Comparison of ENCODE assay signal across 10 cellular contexts in the genomic region with DNA sequence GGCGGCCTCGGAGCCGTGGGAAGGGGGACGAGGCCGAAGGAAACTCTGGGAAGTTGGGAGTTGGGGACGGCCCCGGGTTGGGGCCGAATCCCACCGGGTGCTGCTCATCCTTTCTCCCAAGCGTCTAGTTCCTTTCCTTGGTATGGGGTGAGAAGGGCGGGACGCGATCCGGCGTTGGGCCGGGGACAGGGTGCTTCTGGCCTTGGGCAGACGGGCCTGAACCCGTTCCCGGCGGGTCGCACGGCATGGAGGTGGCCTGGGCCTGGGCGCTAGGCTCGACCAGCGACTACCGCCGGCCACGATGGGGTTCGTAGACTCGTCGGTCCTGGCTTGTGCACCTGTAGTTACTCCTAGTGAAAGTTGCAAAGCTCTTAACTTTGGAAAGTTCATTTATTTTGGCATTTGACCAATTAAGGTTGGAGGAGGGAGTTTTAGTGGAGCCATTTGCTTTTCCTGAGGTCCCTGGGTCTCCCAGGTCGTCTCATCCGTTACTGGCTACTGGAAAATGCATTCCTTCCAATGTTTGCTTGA. TPM values are rescaled to one million over a fixed set of nuclear protein-coding genes. Genes with fewer than 3 reads are reported as not detected.
DNase-seq lines count a peak whose midpoint lies in the region; ATAC-seq and TF ChIP-seq lines count a peak whose summit lies in the region.
"Had no signal": no experiment of that assay in that cellular context is flagged by ENCODE, and none has a peak within 500 bp of the region (broad histone marks: within the 10 kb centered on the region; RNA-seq: fewer than 3 reads in every experiment).

No MANE protein-coding gene starts in this region.

- H3K27me3 ChIP-seq in adrenal gland: no peaks in the 10 kb centered on the region
- peaks cover 11 to 26% (median 20%) of the 10 kb centered on the region in 3 donors for H3K27me3 ChIP-seq in skeletal muscle tissue (ENCODE audit: control insufficient read depth in 3 of 3, insufficient read depth in 3 of 3, low read length in 3 of 3)

- no peak for TF ChIP-seq CTCF in adrenal gland (IDR thresholded peaks at IDR 0.05)

- H3K9me3 ChIP-seq in adrenal gland (replicated peaks in 1 of 3) (no peaks in the 10 kb centered on the region), skeletal muscle tissue (ENCODE audit: control insufficient read depth in 3 of 3, low read length in 3 of 3) (no peaks in the 10 kb centered on the region)

- no peak for ATAC-seq in GM21619 (IDR thresholded peaks at IDR 0.05; ENCODE audit: unreplicated experiment)
- no peak for ATAC-seq in HG03469 (IDR thresholded peaks at IDR 0.05; ENCODE audit: unreplicated experiment)

- H3K27ac ChIP-seq in adrenal gland: peak overlapping the region in 2 of 5 donors; percentile 56 to 74
- no peak overlapping the region for H3K27ac ChIP-seq in skeletal muscle tissue (ENCODE audit: low read depth, low read length)
- H3K27ac ChIP-seq: 22Rv1 had no signal

- intact Hi-C loops in adrenal gland (cut with DNase I): no loop called here

- no peaks in the 10 kb centered on the region for H3K36me3 ChIP-seq in adrenal gland (replicated peaks in 1 of 2)
- no peaks in the 10 kb centered on the region for H3K36me3 ChIP-seq in skeletal muscle tissue (ENCODE audit: control insufficient read depth in 3 of 3, insufficient read depth in 3 of 3, low read length in 3 of 3)

- DNase-seq in DMS53 (lab: John Stamatoyannopoulos, UW): peak; percentile 38
- DNase-seq in DMS53 treated with DMSO at 0.1 percent for 48 hours (lab: John Stamatoyannopoulos, UW; ENCODE audit: unreplicated experiment): no peak
- DNase-seq in adrenal gland: peak in 3 of 7 donors; percentile 18 to 23 (median 20)
- peak; percentile 57 for DNase-seq in islet precursor cell
- DNase-seq in AG08395 (ENCODE audit: low spot score): no peak
- DNase-seq: activated gamma-delta T cell treated with Interleukin-2 at 50 U/mL for 16 hours had no signal

- WGBS in adrenal gland, 4 donors: 8 to 32% (median 8%) methylated on average over 5 to 33 of the region's 33 CpGs

- peak overlapping the region in 2 of 3 donors; percentile 32 to 70 for H3K9ac ChIP-seq in skeletal muscle tissue (ENCODE audit: low read depth in 1 of 3, low read length in 3 of 3)

- H3K4me1 ChIP-seq in adrenal gland (replicated peaks in 1 of 2) (peaks cover 0 to 3% of the 10 kb centered on the region in 2 donors), skeletal muscle tissue (ENCODE audit: control insufficient read depth in 3 of 3, insufficient read depth in 3 of 3, low read length in 3 of 3) (peaks cover 7 to 10% (median 8%) of the 10 kb centered on the region in 3 donors)

- TF ChIP-seq POLR2A in adrenal gland (IDR thresholded peaks at IDR 0.05): no peak

- H3K4me3 ChIP-seq in adrenal gland: peak overlapping the region in 3 of 4 donors; percentile 38 to 68 (median 63)
- peak overlapping the region in 2 of 3 donors; percentile 65 to 67 for H3K4me3 ChIP-seq in skeletal muscle tissue (ENCODE audit: low read length in 3 of 3)

RNA-seq across cellular contexts. Expression of a gene that starts 1.0 kb away (rescaled TPM):
- total RNA-seq in adrenal gland: 1 to 10 TPM; 3.5 to 7.1 (median 5.0) TPM
- polyA plus RNA-seq in adrenal gland: 1 to 10 TPM in 2 of 3 donors, under 1 TPM in 1; 0.94 to 7.3 (median 1.0) TPM
- 0.52 TPM for total RNA-seq in skeletal muscle tissue

Comparison
In these comparisons a context has a peak if more than half of its experiments do, and no peak if none do; other contexts are left out.
1. DNase-seq: peak in DMS53 (single experiment) and islet precursor cell (single experiment); none in DMS53 treated with DMSO at 0.1 percent for 48 hours (single experiment) and AG08395 (single experiment).